Comparison of ENCODE assay signal across 12 cellular contexts in genomic region chr3:69762790-69763229, GRCh38. TPM values are rescaled to one million over a fixed set of nuclear protein-coding genes. Genes with fewer than 3 reads are reported as not detected.
DNase-seq lines count a peak whose midpoint lies in the region; ATAC-seq and TF ChIP-seq lines count a peak whose summit lies in the region.
"Had no signal": no experiment of that assay in that cellular context is flagged by ENCODE, and none has a peak within 500 bp of the region (broad histone marks: within the 10 kb centered on the region; RNA-seq: fewer than 3 reads in every experiment).

No MANE protein-coding gene starts in this region.

- H3K4me3 ChIP-seq in breast epithelium (no peak overlapping the region), PC-3 (ENCODE audit: low read length) (peak overlapping the region; percentile 33; the same call in 1 of the 2 replicates), gastroesophageal sphincter (no peak overlapping the region), uterus (no peak overlapping the region), ovary (no peak overlapping the region)
- H3K4me3 ChIP-seq: left lung had no signal

- POLR2A ChIA-PET in MCF 10A (lab: Yijun Ruan, JAX) (interaction anchor here (0.9 to 1.9 kb wide), 4 partner anchors 11 to 23 kb away, joined by 3 to 8 read pairs (median 6); partner anchors contain the start of gene MITF), PC-3 (lab: Charles Lee; ENCODE audit: unreplicated experiment) (no interaction called here)

- H3K27me3 Mint-ChIP-seq in MCF 10A (ENCODE audit: insufficient read depth, unreplicated experiment), result no peaks in the 10 kb centered on the region
- H3K27me3 Mint-ChIP-seq: natural killer cell treated with Interleukin-12 subunit alpha and Interleukin-12 subunit beta and Interleukin-15 and Interleukin-18, amount 100 ng/mL, for 72 hours had no signal

- no peaks in the 10 kb centered on the region for H4K20me1 ChIP-seq in PC-3 (ENCODE audit: low read length)

- no peaks in the 10 kb centered on the region for H3K9me3 ChIP-seq in breast epithelium
- no peaks in the 10 kb centered on the region for H3K9me3 ChIP-seq in PC-3 (ENCODE audit: low read length)
- no peaks in the 10 kb centered on the region for H3K9me3 ChIP-seq in gastroesophageal sphincter
- no peaks in the 10 kb centered on the region for H3K9me3 ChIP-seq in uterus
- no peaks in the 10 kb centered on the region for H3K9me3 ChIP-seq in ovary
- H3K9me3 ChIP-seq: left lung had no signal

- H3K9me3 Mint-ChIP-seq in MCF 10A (ENCODE audit: unreplicated experiment), result no peaks in the 10 kb centered on the region
- H3K9me3 Mint-ChIP-seq: natural killer cell treated with Interleukin-12 subunit alpha and Interleukin-12 subunit beta and Interleukin-15 and Interleukin-18, amount 100 ng/mL, for 72 hours; WTC11 had no signal

- H3K4me3 Mint-ChIP-seq in MCF 10A (ENCODE audit: unreplicated experiment), result peak overlapping the region; percentile 30
- H3K4me3 Mint-ChIP-seq: activated naive CD4-positive, alpha-beta T cell treated with anti-CD3 and anti-CD28 coated beads for 36 hours; natural killer cell treated with Interleukin-12 subunit alpha and Interleukin-12 subunit beta and Interleukin-15 and Interleukin-18, amount 100 ng/mL, for 72 hours; WTC11 had no signal

- peak overlapping the region in 1 of 2 donors; percentile 10 for H3K27ac ChIP-seq in breast epithelium
- peak overlapping the region; percentile 85 for H3K27ac ChIP-seq in PC-3 (ENCODE audit: low read length)
- peak overlapping the region; percentile 74 to 94 (median 78) for H3K27ac ChIP-seq in gastroesophageal sphincter
- H3K27ac ChIP-seq in uterus, result peak overlapping the region; percentile 74 to 93
- peak overlapping the region in 1 of 2 donors; percentile 14 for H3K27ac ChIP-seq in ovary

- H3F3A ChIP-seq in PC-3 (ENCODE audit: low read length, unreplicated experiment), result no peaks in the 10 kb centered on the region

- H3K9ac ChIP-seq in PC-3 (ENCODE audit: low read length), result no peak overlapping the region; the same call in 1 of the 2 replicates

- peak; percentile 12 for ATAC-seq in PC-3
- ATAC-seq in gastroesophageal sphincter, result no peak
- no peak for ATAC-seq in HG03342 (IDR thresholded peaks at IDR 0.05; ENCODE audit: unreplicated experiment)
- no peak for ATAC-seq in GM21526 (IDR thresholded peaks at IDR 0.05; ENCODE audit: low FRiP score, unreplicated experiment)
- ATAC-seq: natural killer cell treated with Interleukin-12 subunit alpha and Interleukin-12 subunit beta and Interleukin-15 and Interleukin-18, amount 100 ng/mL, for 72 hours; WTC11 had no signal

- TF ChIP-seq POLR2A in breast epithelium (IDR thresholded peaks at IDR 0.05), result no peak
- no peak for TF ChIP-seq POLR2A in gastroesophageal sphincter (IDR thresholded peaks at IDR 0.05)
- no peak for TF ChIP-seq POLR2A in uterus (IDR thresholded peaks at IDR 0.05)
- TF ChIP-seq POLR2A in ovary (IDR thresholded peaks at IDR 0.05), result no peak

- H3K9me2 ChIP-seq in PC-3 (replicated peaks; ENCODE audit: low read length), result no peaks in the 10 kb centered on the region

- TF ChIP-seq CTCF in MCF 10A (IDR thresholded peaks at IDR 0.05; ENCODE audit: unreplicated experiment), result no peak
- TF ChIP-seq CTCF in breast epithelium (IDR thresholded peaks at IDR 0.05), result no peak
- no peak for TF ChIP-seq CTCF in PC-3 (conservative IDR thresholded peaks at IDR 0.05; ENCODE audit: low read depth, low read length)
- TF ChIP-seq CTCF in gastroesophageal sphincter (IDR thresholded peaks at IDR 0.05), result no peak
- no peak for TF ChIP-seq CTCF in uterus (IDR thresholded peaks at IDR 0.05)
- no peak for TF ChIP-seq CTCF in ovary (IDR thresholded peaks at IDR 0.05)

- BruUV-seq in MCF 10A (replicated peaks; lab: Mats Ljungman, UMichigan), result no TSS peak
- TSS peak; percentile 50 for BruUV-seq in PC-3 (replicated peaks; lab: Mats Ljungman, UMichigan)

- peak overlapping the region; percentile 37 for H3K27ac Mint-ChIP-seq in MCF 10A (ENCODE audit: low read depth, unreplicated experiment)
- H3K27ac Mint-ChIP-seq: activated naive CD4-positive, alpha-beta T cell treated with anti-CD3 and anti-CD28 coated beads for 36 hours; natural killer cell treated with Interleukin-12 subunit alpha and Interleukin-12 subunit beta and Interleukin-15 and Interleukin-18, amount 100 ng/mL, for 72 hours; WTC11 had no signal

- H3K36me3 Mint-ChIP-seq in MCF 10A (ENCODE audit: insufficient read depth, unreplicated experiment), result peaks cover 5% of the 10 kb centered on the region
- H3K36me3 Mint-ChIP-seq: natural killer cell treated with Interleukin-12 subunit alpha and Interleukin-12 subunit beta and Interleukin-15 and Interleukin-18, amount 100 ng/mL, for 72 hours; WTC11 had no signal

- no peak overlapping the region for H2AFZ ChIP-seq in PC-3 (ENCODE audit: low read length)

- H3K4me1 ChIP-seq in breast epithelium, result peaks cover 0 to 6% of the 10 kb centered on the region in 2 donors
- peaks cover 52% of the 10 kb centered on the region for H3K4me1 ChIP-seq in PC-3 (ENCODE audit: insufficient read depth, low read length)
- H3K4me1 ChIP-seq in gastroesophageal sphincter, result peaks cover 21 to 99% (median 29%) of the 10 kb centered on the region in 3 donors
- H3K4me1 ChIP-seq in uterus, result peaks cover 0 to 12% of the 10 kb centered on the region in 2 donors
- H3K4me1 ChIP-seq in ovary (ENCODE audit: insufficient read depth), result peaks cover 21% of the 10 kb centered on the region

- DNase-seq in MCF 10A (ENCODE audit: unreplicated experiment) (no peak), breast epithelium (ENCODE audit: low spot score in 2 of 2) (no peak), PC-3 (no peak), uterus (no peak), ovary (no peak)
- DNase-seq: activated naive CD4-positive, alpha-beta T cell treated with anti-CD3 and anti-CD28 coated beads for 36 hours; left lung had no signal

- intact Hi-C loops in MCF 10A (cut with micrococcal nuclease), result no loop called here
- intact Hi-C loops in breast epithelium (cut with DNase I; ENCODE audit: low total_unique reads), result no loop called here
- intact Hi-C loops in PC-3 (cut with micrococcal nuclease), result loop anchor here (2.0 kb wide), 1 partner anchor 24 kb away; the partner anchor contains the start of gene MITF
- intact Hi-C loops in uterus (cut with DNase I; ENCODE audit: low total_unique reads), result no loop called here
- intact Hi-C loops in ovary (cut with DNase I), result no loop called here

- H3K4me1 Mint-ChIP-seq in MCF 10A (ENCODE audit: insufficient read depth, unreplicated experiment), result peaks cover 48% of the 10 kb centered on the region
- H3K4me1 Mint-ChIP-seq: WTC11 had no signal

- 0 to 33% methylated on average over 1 of the region's 1 CpG for WGBS in gastroesophageal sphincter (ENCODE audit: low coverage in 1 of 2), 2 donors
- 29 to 41% (median 40%) methylated on average over 1 of the region's 1 CpG for WGBS in ovary, 3 donors

- peaks cover 31% of the 10 kb centered on the region for H3K79me2 ChIP-seq in PC-3 (ENCODE audit: low read length)

- H3K4me2 ChIP-seq in PC-3 (ENCODE audit: low read length), result peak overlapping the region; percentile 76

- TF ChIP-seq EP300 in gastroesophageal sphincter (IDR thresholded peaks at IDR 0.05), result no peak
- no peak for TF ChIP-seq EP300 in ovary (IDR thresholded peaks at IDR 0.05)

- CTCF ChIA-PET in MCF 10A (lab: Yijun Ruan, JAX), result interaction anchor here (0.5 to 1.2 kb wide), 2 partner anchors 42 to 1305 kb away, joined by 3 to 4 read pairs; no protein-coding TSS in a partner anchor
- CTCF ChIA-PET in PC-3 (lab: Charles Lee), result no interaction called here

- H3K27me3 ChIP-seq in breast epithelium (no peaks in the 10 kb centered on the region), PC-3 (ENCODE audit: low read length) (no peaks in the 10 kb centered on the region), gastroesophageal sphincter (no peaks in the 10 kb centered on the region), uterus (no peaks in the 10 kb centered on the region), ovary (no peaks in the 10 kb centered on the region)
- H3K27me3 ChIP-seq: left lung had no signal

- H3K36me3 ChIP-seq in breast epithelium (no peaks in the 10 kb centered on the region), PC-3 (ENCODE audit: low read depth, low read length) (no peaks in the 10 kb centered on the region), gastroesophageal sphincter (no peaks in the 10 kb centered on the region), uterus (no peaks in the 10 kb centered on the region), ovary (no peaks in the 10 kb centered on the region)
- H3K36me3 ChIP-seq: left lung had no signal

RNA-seq across cellular contexts. Expression of gene MITF, which starts 23.5 kb away (rescaled TPM):
- total RNA-seq in MCF 10A (2022) (7.4 and 16.1 TPM in 2 replicates), breast epithelium (10 to 100 TPM; 23.3 to 45.8 (median 25.6) TPM), PC-3 (2014; rRNA removed) (2.8 and 7.6 TPM in 2 replicates), gastroesophageal sphincter (10 to 100 TPM; 44.8 to 86.8 (median 77.9) TPM), uterus (10 to 100 TPM; 18.2 to 66.0 (median 52.6) TPM), ovary (10 to 100 TPM; 19.7 to 38.0 (median 24.9) TPM)
- 10 to 100 TPM; 13.6 to 37.1 TPM for polyA plus RNA-seq in ovary
- total RNA-seq: activated naive CD4-positive, alpha-beta T cell treated with anti-CD3 and anti-CD28 coated beads for 36 hours had no signal
